ENCODE assay signal across 8 cellular contexts in genomic region chr16:56625140-56625942, GRCh38. TPM values are rescaled to one million over a fixed set of nuclear protein-coding genes. Genes with fewer than 3 reads are reported as not detected.
A peak's percentile ranks its signal among the peaks of the same experiment; 100 is the strongest.
DNase-seq lines count a peak whose midpoint lies in the region; ATAC-seq and TF ChIP-seq lines count a peak whose summit lies in the region.

TSS of gene MT1E (plus strand) at chr16:56625781. CDS start at chr16:56625852, 71 bp downstream.

- peak within 1 kb of the TSS; percentile 68 for H3K56ac ChIP-seq in mesendoderm (ENCODE audit: low read length)

- no peak for ATAC-seq in HG03280 (IDR thresholded peaks at IDR 0.05; ENCODE audit: unreplicated experiment)
- ATAC-seq in GM18519 (IDR thresholded peaks at IDR 0.05; ENCODE audit: low FRiP score, unreplicated experiment) = no peak

- intact Hi-C loops in activated CD4-positive, alpha-beta memory T cell treated with anti-CD3 and anti-CD28 coated beads for 36 hours (cut with micrococcal nuclease) = loop anchor here (1.0 kb wide), 1 partner anchor 17 kb away; the partner anchor contains the start of gene MT2A

- H2BK120ac ChIP-seq in mesendoderm (ENCODE audit: low read depth, low read length) = no peak within 1 kb of the TSS

- H3K27me3 ChIP-seq in mesendoderm (ENCODE audit: insufficient read depth, low read length, poor library complexity) = peaks cover 45% of the 10 kb centered on the region

- CTCF ChIA-PET in activated CD4-positive, alpha-beta memory T cell treated with anti-CD3 and anti-CD28 coated beads for 36 hours (lab: Charles Lee) = interaction anchor here (0.7 to 1.5 kb wide), 4 partner anchors 18 to 48 kb away, joined by 3 to 5 read pairs (median 4); no protein-coding TSS in a partner anchor

- peak within 1 kb of the TSS; percentile 32 for H3K4me2 ChIP-seq in mesendoderm (ENCODE audit: low read length)

- H3K18ac ChIP-seq in mesendoderm (ENCODE audit: low read length) = no peak within 1 kb of the TSS

- peak within 1 kb of the TSS; percentile 6 for H3K23ac ChIP-seq in mesendoderm (ENCODE audit: low read length)

- peaks cover 5 to 14% (median 14%) of the 10 kb centered on the region in 3 donors for H3K4me1 Mint-ChIP-seq in IgD-negative memory B cell
- H3K4me1 Mint-ChIP-seq in activated CD4-positive, alpha-beta memory T cell treated with anti-CD3 and anti-CD28 coated beads for 36 hours (ENCODE audit: low read depth) = peaks cover 12% of the 10 kb centered on the region
- peaks cover 5% of the 10 kb centered on the region for H3K4me1 Mint-ChIP-seq in endothelial cell (ENCODE audit: unreplicated experiment)

- no peak within 1 kb of the TSS for H2BK15ac ChIP-seq in mesendoderm (replicated peaks; ENCODE audit: low read depth)

- H3K4me3 Mint-ChIP-seq in IgD-negative memory B cell (peak within 1 kb of the TSS; percentile 45 to 91 (median 82)), endothelial cell (ENCODE audit: unreplicated experiment) (peak within 1 kb of the TSS; percentile 73)
- peak within 1 kb of the TSS; percentile 78 for H3K4me3 Mint-ChIP-seq in activated CD4-positive, alpha-beta memory T cell treated with anti-CD3 and anti-CD28 coated beads for 36 hours

- peak within 1 kb of the TSS in 1 of 3 donors; percentile 48 for H3K27ac Mint-ChIP-seq in IgD-negative memory B cell
- H3K27ac Mint-ChIP-seq in activated CD4-positive, alpha-beta memory T cell treated with anti-CD3 and anti-CD28 coated beads for 36 hours = no peak within 1 kb of the TSS
- no peak within 1 kb of the TSS for H3K27ac Mint-ChIP-seq in endothelial cell (ENCODE audit: unreplicated experiment)

- no peaks in the 10 kb centered on the region for H3K36me3 ChIP-seq in mesendoderm (ENCODE audit: control insufficient read depth, insufficient read depth, low read length)

- H3K27me3 Mint-ChIP-seq in IgD-negative memory B cell = peaks cover 29% of the 10 kb centered on the region
- peaks cover 21% of the 10 kb centered on the region for H3K27me3 Mint-ChIP-seq in activated CD4-positive, alpha-beta memory T cell treated with anti-CD3 and anti-CD28 coated beads for 36 hours
- H3K27me3 Mint-ChIP-seq in endothelial cell (ENCODE audit: unreplicated experiment) = peaks cover 20% of the 10 kb centered on the region

- in situ Hi-C loops in GM18951 (cut with MboI; ENCODE audit: low sequenced_read_pairs, unreplicated experiment) = no loop called here

- POLR2A ChIA-PET in activated CD4-positive, alpha-beta memory T cell treated with anti-CD3 and anti-CD28 coated beads for 36 hours (lab: Charles Lee) = interaction anchor here (0.9 to 1.6 kb wide), 4 partner anchors 10 to 58 kb away, joined by 3 to 7 read pairs (median 5); partner anchors contain the start of genes MT1X and MT2A

- H4K8ac ChIP-seq in mesendoderm (ENCODE audit: low read depth, low read length) = no peak within 1 kb of the TSS

- H2AK5ac ChIP-seq in mesendoderm (ENCODE audit: low read length) = no peak within 1 kb of the TSS

- peaks cover 5% of the 10 kb centered on the region for H3K4me1 ChIP-seq in mesendoderm (ENCODE audit: control insufficient read depth, low read depth, low read length)

- no peaks in the 10 kb centered on the region for H3K79me2 ChIP-seq in mesendoderm (ENCODE audit: control insufficient read depth, insufficient read depth, low read length)

- TF ChIP-seq POLR2A in GM18951 (IDR thresholded peaks at IDR 0.05; ENCODE audit: extremely low read depth, insufficient read depth, insufficient read length) = peak; percentile 78

- H3K9ac ChIP-seq in mesendoderm (ENCODE audit: low read length) = peak within 1 kb of the TSS; percentile 38

- H3K79me1 ChIP-seq in mesendoderm (ENCODE audit: low read length) = no peaks in the 10 kb centered on the region

- TF ChIP-seq CTCF in endothelial cell (IDR thresholded peaks at IDR 0.05; ENCODE audit: unreplicated experiment) = no peak

- no peak within 1 kb of the TSS for H3K4me3 ChIP-seq in mesendoderm (ENCODE audit: low read length)

- no peaks in the 10 kb centered on the region for H3K9me3 Mint-ChIP-seq in IgD-negative memory B cell
- no peaks in the 10 kb centered on the region for H3K9me3 Mint-ChIP-seq in activated CD4-positive, alpha-beta memory T cell treated with anti-CD3 and anti-CD28 coated beads for 36 hours
- H3K9me3 Mint-ChIP-seq in endothelial cell (ENCODE audit: unreplicated experiment) = no peaks in the 10 kb centered on the region

- DNase-seq in activated CD4-positive, alpha-beta memory T cell treated with anti-CD3 and anti-CD28 coated beads for 36 hours = peak; percentile 62
- DNase-seq in endothelial cell (ENCODE audit: low spot score) (no peak), mesendoderm (peak; percentile 70)
- peak; percentile 71 for DNase-seq in stimulated activated CD8-positive, alpha-beta memory T cell treated with anti-CD3 and anti-CD28 coated beads, Interleukin-2, amount 100 ng/mL, for 48 hours (ENCODE audit: low read depth in 2 of 2)

- H4K5ac ChIP-seq in mesendoderm (ENCODE audit: low read length) = no peak within 1 kb of the TSS

- H3K27ac ChIP-seq in mesendoderm (ENCODE audit: low read depth, low read length) = no peak within 1 kb of the TSS

- H3K4ac ChIP-seq in mesendoderm (ENCODE audit: low read depth, low read length) = no peak within 1 kb of the TSS

- no CpG with 5 or more reads among the region's 62 CpGs for WGBS in mesendoderm (ENCODE audit: extremely low coverage, insufficient coverage, low lambda C conversion rate)

- no peak within 1 kb of the TSS for H2BK5ac ChIP-seq in mesendoderm (ENCODE audit: low read length)

- H3K36me3 Mint-ChIP-seq in IgD-negative memory B cell (peaks cover 2% of the 10 kb centered on the region), endothelial cell (ENCODE audit: low read depth, unreplicated experiment) (no peaks in the 10 kb centered on the region)
- H3K36me3 Mint-ChIP-seq in activated CD4-positive, alpha-beta memory T cell treated with anti-CD3 and anti-CD28 coated beads for 36 hours = no peaks in the 10 kb centered on the region

RNA-seq across cellular contexts. Expression of gene MT1E, which starts in this region (rescaled TPM):
- 0.49 TPM for polyA plus RNA-seq in IgD-negative memory B cell
- total RNA-seq in activated CD4-positive, alpha-beta memory T cell treated with anti-CD3 and anti-CD28 coated beads for 36 hours = 1 to 10 TPM; 4.4 to 4.8 TPM
- total RNA-seq in endothelial cell (ENCODE audit: unreplicated experiment) = not detected
- 4.4 TPM for polyA plus RNA-seq in mesendoderm (2013, experiment 1 of 2)
- 6.1 TPM for polyA plus RNA-seq in mesendoderm (2013, experiment 2 of 2)
